2 cellular contexts compared by ENCODE assay signal in the genomic region with DNA sequence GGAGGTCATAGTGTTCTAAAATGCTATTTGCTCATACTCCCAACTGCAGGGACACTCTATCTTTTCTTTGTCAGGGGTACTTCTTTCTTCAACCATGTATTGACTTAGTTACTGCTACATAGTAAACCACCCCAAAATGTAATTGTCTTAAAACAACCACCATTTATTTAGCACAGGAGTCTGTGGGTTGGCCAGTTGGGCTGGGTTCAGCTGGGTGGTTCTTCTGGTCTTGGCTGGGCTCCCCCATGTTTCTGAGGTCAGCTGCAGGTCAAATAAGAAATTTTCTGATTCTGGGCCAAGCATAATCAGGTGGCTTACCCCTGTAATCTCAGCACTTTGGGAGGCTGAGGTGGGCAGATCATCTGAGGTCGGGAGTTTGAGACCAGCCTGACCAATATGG.
A peak's percentile ranks its signal among the peaks of the same experiment; 100 is the strongest.
TF ChIP-seq lines count a peak whose summit lies in the region.

No MANE protein-coding gene starts in this region.

TF ChIP-seq in GM23338, 12 proteins besides CTCF, POLR2A, EP300 and RAD21 (continued from another document):
- TF ChIP-seq REST (IDR thresholded peaks at IDR 0.05; ENCODE audit: unreplicated experiment), result no peak
- TF ChIP-seq POLR2AphosphoS5 (IDR thresholded peaks at IDR 0.05; ENCODE audit: low read depth), result no peak
- peak; percentile 95 for TF ChIP-seq ZNF331 (CRISPR knock-in tag; IDR thresholded peaks at IDR 0.05; ENCODE audit: low read depth)
- TF ChIP-seq, protein P1, sequence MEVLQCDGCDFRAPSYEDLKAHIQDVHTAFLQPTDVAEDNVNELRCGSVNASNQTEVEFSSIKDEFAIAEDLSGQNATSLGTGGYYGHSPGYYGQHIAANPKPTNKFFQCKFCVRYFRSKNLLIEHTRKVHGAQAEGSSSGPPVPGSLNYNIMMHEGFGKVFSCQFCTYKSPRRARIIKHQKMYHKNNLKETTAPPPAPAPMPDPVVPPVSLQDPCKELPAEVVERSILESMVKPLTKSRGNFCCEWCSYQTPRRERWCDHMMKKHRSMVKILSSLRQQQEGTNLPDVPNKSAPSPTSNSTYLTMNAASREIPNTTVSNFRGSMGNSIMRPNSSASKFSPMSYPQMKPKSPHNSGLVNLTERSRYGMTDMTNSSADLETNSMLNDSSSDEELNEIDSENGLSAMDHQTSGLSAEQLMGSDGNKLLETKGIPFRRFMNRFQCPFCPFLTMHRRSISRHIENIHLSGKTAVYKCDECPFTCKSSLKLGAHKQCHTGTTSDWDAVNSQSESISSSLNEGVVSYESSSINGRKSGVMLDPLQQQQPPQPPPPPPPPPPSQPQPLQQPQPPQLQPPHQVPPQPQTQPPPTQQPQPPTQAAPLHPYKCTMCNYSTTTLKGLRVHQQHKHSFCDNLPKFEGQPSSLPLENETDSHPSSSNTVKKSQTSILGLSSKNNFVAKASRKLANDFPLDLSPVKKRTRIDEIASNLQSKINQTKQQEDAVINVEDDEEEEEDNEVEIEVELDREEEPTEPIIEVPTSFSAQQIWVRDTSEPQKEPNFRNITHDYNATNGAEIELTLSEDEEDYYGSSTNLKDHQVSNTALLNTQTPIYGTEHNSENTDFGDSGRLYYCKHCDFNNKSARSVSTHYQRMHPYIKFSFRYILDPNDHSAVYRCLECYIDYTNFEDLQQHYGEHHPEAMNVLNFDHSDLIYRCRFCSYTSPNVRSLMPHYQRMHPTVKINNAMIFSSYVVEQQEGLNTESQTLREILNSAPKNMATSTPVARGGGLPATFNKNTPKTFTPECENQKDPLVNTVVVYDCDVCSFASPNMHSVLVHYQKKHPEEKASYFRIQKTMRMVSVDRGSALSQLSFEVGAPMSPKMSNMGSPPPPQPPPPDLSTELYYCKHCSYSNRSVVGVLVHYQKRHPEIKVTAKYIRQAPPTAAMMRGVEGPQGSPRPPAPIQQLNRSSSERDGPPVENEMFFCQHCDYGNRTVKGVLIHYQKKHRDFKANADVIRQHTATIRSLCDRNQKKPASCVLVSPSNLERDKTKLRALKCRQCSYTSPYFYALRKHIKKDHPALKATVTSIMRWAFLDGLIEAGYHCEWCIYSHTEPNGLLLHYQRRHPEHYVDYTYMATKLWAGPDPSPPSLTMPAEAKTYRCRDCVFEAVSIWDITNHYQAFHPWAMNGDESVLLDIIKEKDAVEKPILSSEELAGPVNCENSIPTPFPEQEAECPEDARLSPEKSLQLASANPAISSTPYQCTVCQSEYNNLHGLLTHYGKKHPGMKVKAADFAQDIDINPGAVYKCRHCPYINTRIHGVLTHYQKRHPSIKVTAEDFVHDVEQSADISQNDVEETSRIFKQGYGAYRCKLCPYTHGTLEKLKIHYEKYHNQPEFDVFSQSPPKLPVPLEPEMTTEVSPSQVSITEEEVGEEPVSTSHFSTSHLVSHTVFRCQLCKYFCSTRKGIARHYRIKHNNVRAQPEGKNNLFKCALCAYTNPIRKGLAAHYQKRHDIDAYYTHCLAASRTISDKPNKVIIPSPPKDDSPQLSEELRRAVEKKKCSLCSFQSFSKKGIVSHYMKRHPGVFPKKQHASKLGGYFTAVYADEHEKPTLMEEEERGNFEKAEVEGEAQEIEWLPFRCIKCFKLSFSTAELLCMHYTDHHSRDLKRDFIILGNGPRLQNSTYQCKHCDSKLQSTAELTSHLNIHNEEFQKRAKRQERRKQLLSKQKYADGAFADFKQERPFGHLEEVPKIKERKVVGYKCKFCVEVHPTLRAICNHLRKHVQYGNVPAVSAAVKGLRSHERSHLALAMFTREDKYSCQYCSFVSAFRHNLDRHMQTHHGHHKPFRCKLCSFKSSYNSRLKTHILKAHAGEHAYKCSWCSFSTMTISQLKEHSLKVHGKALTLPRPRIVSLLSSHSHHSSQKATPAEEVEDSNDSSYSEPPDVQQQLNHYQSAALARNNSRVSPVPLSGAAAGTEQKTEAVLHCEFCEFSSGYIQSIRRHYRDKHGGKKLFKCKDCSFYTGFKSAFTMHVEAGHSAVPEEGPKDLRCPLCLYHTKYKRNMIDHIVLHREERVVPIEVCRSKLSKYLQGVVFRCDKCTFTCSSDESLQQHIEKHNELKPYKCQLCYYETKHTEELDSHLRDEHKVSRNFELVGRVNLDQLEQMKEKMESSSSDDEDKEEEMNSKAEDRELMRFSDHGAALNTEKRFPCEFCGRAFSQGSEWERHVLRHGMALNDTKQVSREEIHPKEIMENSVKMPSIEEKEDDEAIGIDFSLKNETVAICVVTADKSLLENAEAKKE (CRISPR knock-in tag; IDR thresholded peaks at IDR 0.05), result no peak
- TF ChIP-seq NANOG (IDR thresholded peaks at IDR 0.05; ENCODE audit: borderline replicate concordance), result no peak
- TF ChIP-seq JUNB (IDR thresholded peaks at IDR 0.05; ENCODE audit: unreplicated experiment), result no peak
TF ChIP-seq in GM23338: peak in this region for 1.

TF ChIP-seq in HEK293, 187 proteins besides CTCF, POLR2A, EP300 and RAD21 (continued from another document):
- TF ChIP-seq, protein P2, sequence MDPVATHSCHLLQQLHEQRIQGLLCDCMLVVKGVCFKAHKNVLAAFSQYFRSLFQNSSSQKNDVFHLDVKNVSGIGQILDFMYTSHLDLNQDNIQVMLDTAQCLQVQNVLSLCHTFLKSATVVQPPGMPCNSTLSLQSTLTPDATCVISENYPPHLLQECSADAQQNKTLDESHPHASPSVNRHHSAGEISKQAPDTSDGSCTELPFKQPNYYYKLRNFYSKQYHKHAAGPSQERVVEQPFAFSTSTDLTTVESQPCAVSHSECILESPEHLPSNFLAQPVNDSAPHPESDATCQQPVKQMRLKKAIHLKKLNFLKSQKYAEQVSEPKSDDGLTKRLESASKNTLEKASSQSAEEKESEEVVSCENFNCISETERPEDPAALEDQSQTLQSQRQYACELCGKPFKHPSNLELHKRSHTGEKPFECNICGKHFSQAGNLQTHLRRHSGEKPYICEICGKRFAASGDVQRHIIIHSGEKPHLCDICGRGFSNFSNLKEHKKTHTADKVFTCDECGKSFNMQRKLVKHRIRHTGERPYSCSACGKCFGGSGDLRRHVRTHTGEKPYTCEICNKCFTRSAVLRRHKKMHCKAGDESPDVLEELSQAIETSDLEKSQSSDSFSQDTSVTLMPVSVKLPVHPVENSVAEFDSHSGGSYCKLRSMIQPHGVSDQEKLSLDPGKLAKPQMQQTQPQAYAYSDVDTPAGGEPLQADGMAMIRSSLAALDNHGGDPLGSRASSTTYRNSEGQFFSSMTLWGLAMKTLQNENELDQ (tag by site-specific recombination; IDR thresholded peaks at IDR 0.05; ENCODE audit: low read depth), result no peak
